Comparison of ENCODE assay signal across 18 cellular contexts in genomic region chr6:133339543-133340384, GRCh38.
DNase-seq lines count a peak whose midpoint lies in the region; ATAC-seq and TF ChIP-seq lines count a peak whose summit lies in the region.
"Had no signal": no experiment of that assay in that cellular context is flagged by ENCODE, and none has a peak within 500 bp of the region (broad histone marks: within the 10 kb centered on the region; RNA-seq: fewer than 3 reads in every experiment).

No MANE protein-coding gene starts in this region.

- H3K9me3 ChIP-seq in mammary epithelial cell (replicated peaks; ENCODE audit: insufficient read depth, low read length) (no peaks in the 10 kb centered on the region), breast epithelium (no peaks in the 10 kb centered on the region), HEK293 (ENCODE audit: control insufficient read depth, insufficient read depth, low read depth, low read length) (no peaks in the 10 kb centered on the region), adipocyte (ENCODE audit: control insufficient read depth, low read length) (no peaks in the 10 kb centered on the region), skeletal muscle tissue (ENCODE audit: control insufficient read depth in 3 of 3, low read length in 3 of 3) (no peaks in the 10 kb centered on the region)
- H3K9me3 ChIP-seq: Peyer's patch had no signal

- peak overlapping the region; percentile 3 for H3K4me2 ChIP-seq in mammary epithelial cell (ENCODE audit: insufficient read depth, low read depth, low read length)

- H3K79me2 ChIP-seq in mammary epithelial cell (ENCODE audit: insufficient read depth, low read length), result no peaks in the 10 kb centered on the region

- H2AFZ ChIP-seq in mammary epithelial cell (ENCODE audit: low read depth, low read length), result peak overlapping the region; percentile 16

- POLR2A ChIA-PET in HEK293 (lab: Yijun Ruan, JAX), result no interaction called here

- H4K20me1 ChIP-seq in mammary epithelial cell (ENCODE audit: insufficient read depth, low read length), result no peaks in the 10 kb centered on the region

- CTCF ChIA-PET in mammary epithelial cell (lab: Charles Lee; ENCODE audit: low non-redundant PET), result no interaction called here
- CTCF ChIA-PET in HEK293 (lab: Yijun Ruan, JAX), result interaction anchor here (0.9 to 1.2 kb wide), 2 partner anchors 51 to 109 kb away, joined by 3 read pairs; no protein-coding TSS in a partner anchor

- H3K4me3 ChIP-seq in mammary epithelial cell (replicated peaks in 1 of 3; ENCODE audit: insufficient read depth in 1 of 3, low read depth in 2 of 3, low read length in 3 of 3) (no peak overlapping the region), breast epithelium (no peak overlapping the region), HEK293 (ENCODE audit: low read depth, low read length) (no peak overlapping the region), adipocyte (ENCODE audit: low read length) (peak overlapping the region; percentile 24), skeletal muscle tissue (ENCODE audit: low read length in 3 of 3) (no peak overlapping the region)
- H3K4me3 ChIP-seq: Peyer's patch, SK-N-MC had no signal

- peak; percentile 16 for DNase-seq in mammary epithelial cell
- no peak for DNase-seq in breast epithelium (ENCODE audit: low spot score in 2 of 2)
- DNase-seq in adipocyte (ENCODE audit: low read depth), result no peak
- DNase-seq in central memory CD4-positive, alpha-beta T cell, result no peak
- DNase-seq: C1 segment of cervical spinal cord; CD8-positive, alpha-beta memory T cell; HFFc6; NCI-H1417; NCI-H187; NCI-H2107; NCI-H524 treated with DMSO at 0.1 percent for 48 hours; Peyer's patch; SHP77 had no signal

- H3K9ac ChIP-seq in mammary epithelial cell (ENCODE audit: insufficient read depth, low read length) (no peak overlapping the region), adipocyte (ENCODE audit: low read length) (no peak overlapping the region), skeletal muscle tissue (ENCODE audit: low read depth in 1 of 3, low read length in 3 of 3) (no peak overlapping the region)

- WGBS in mammary epithelial cell (ENCODE audit: low coverage, missing lambda C conversion rate), result 38% methylated on average over 7 of the region's 7 CpGs

- intact Hi-C loops in mammary epithelial cell (cut with micrococcal nuclease) (no loop called here), breast epithelium (cut with DNase I; ENCODE audit: low total_unique reads) (no loop called here)

- no peak for TF ChIP-seq POLR2A in breast epithelium (IDR thresholded peaks at IDR 0.05)

- no peak overlapping the region for H3K27ac ChIP-seq in mammary epithelial cell (ENCODE audit: insufficient read depth, low read depth, low read length)
- H3K27ac ChIP-seq in breast epithelium, result no peak overlapping the region
- H3K27ac ChIP-seq in HEK293 (ENCODE audit: extremely low read depth, low read depth, low read length), result peak overlapping the region; percentile 65
- H3K27ac ChIP-seq in skeletal muscle tissue (ENCODE audit: low read depth, low read length), result peak overlapping the region; percentile 5
- H3K27ac ChIP-seq: HL-60, Peyer's patch, SK-N-MC had no signal

- BruUV-seq in mammary epithelial cell (replicated peaks; lab: Mats Ljungman, UMichigan), result no TSS peak

- TF ChIP-seq CTCF in mammary epithelial cell (conservative IDR thresholded peaks at IDR 0.05 in 1 of 2, IDR thresholded peaks at IDR 0.05 in 1 of 2; ENCODE audit: extremely low read depth in 1 of 2, insufficient read depth in 1 of 2, low read depth in 1 of 2, low read length in 2 of 2) (no peak), breast epithelium (IDR thresholded peaks at IDR 0.05) (no peak), HEK293 (tag by site-specific recombination; IDR thresholded peaks at IDR 0.05) (no peak)

- in situ Hi-C loops in mammary epithelial cell (cut with MboI; ENCODE audit: low sequenced_read_pairs in 2 of 2), result no loop called here

- H3K27me3 ChIP-seq in mammary epithelial cell (ENCODE audit: insufficient read depth, low read length) (peaks cover 4% of the 10 kb centered on the region), breast epithelium (no peaks in the 10 kb centered on the region), adipocyte (replicated peaks; ENCODE audit: control insufficient read depth, insufficient read depth, low read length) (no peaks in the 10 kb centered on the region), skeletal muscle tissue (ENCODE audit: control insufficient read depth in 3 of 3, insufficient read depth in 3 of 3, low read length in 3 of 3) (no peaks in the 10 kb centered on the region)
- H3K27me3 ChIP-seq: Peyer's patch had no signal

- no peak for ATAC-seq in GM18870 (IDR thresholded peaks at IDR 0.05; ENCODE audit: unreplicated experiment)

- dilution Hi-C loops in mammary epithelial cell (cut with HindIII; ENCODE audit: low sequenced_read_pairs), result no loop called here

- H3K36me3 ChIP-seq in mammary epithelial cell (ENCODE audit: insufficient read depth, low read length) (no peaks in the 10 kb centered on the region), breast epithelium (no peaks in the 10 kb centered on the region), HEK293 (ENCODE audit: control insufficient read depth in 2 of 2, insufficient read depth in 1 of 2, low read length in 2 of 2) (no peaks in the 10 kb centered on the region), adipocyte (ENCODE audit: control insufficient read depth, insufficient read depth, low read length, severe bottlenecking) (no peaks in the 10 kb centered on the region), skeletal muscle tissue (ENCODE audit: control insufficient read depth in 3 of 3, insufficient read depth in 3 of 3, low read length in 3 of 3) (no peaks in the 10 kb centered on the region)
- H3K36me3 ChIP-seq: Peyer's patch had no signal

- peaks cover 3% of the 10 kb centered on the region for H3K4me1 ChIP-seq in mammary epithelial cell (ENCODE audit: insufficient read depth, low read length)
- no peaks in the 10 kb centered on the region for H3K4me1 ChIP-seq in breast epithelium
- H3K4me1 ChIP-seq in HEK293 (ENCODE audit: control insufficient read depth, insufficient read depth, low read length), result peaks cover 51% of the 10 kb centered on the region
- H3K4me1 ChIP-seq in adipocyte (ENCODE audit: control insufficient read depth, insufficient read depth, low read length), result peaks cover 35% of the 10 kb centered on the region
- peaks cover 0 to 10% (median 7%) of the 10 kb centered on the region in 3 donors for H3K4me1 ChIP-seq in skeletal muscle tissue (ENCODE audit: control insufficient read depth in 3 of 3, insufficient read depth in 3 of 3, low read length in 3 of 3)
- H3K4me1 ChIP-seq: Peyer's patch had no signal

TF ChIP-seq in HEK293, 187 proteins besides CTCF, POLR2A, EP300 and RAD21 (continues in another document):
- no peak for TF ChIP-seq ZNF768 (tag by site-specific recombination; IDR thresholded peaks at IDR 0.05)
- no peak for TF ChIP-seq ZBTB6 (tag by site-specific recombination; IDR thresholded peaks at IDR 0.05)
- TF ChIP-seq ZNF211 (tag by site-specific recombination; IDR thresholded peaks at IDR 0.05; ENCODE audit: low read depth), result no peak
- no peak for TF ChIP-seq SETDB1 (IDR thresholded peaks at IDR 0.05; ENCODE audit: insufficient read length, low read length)
- TF ChIP-seq ZNF843 (tag by site-specific recombination; IDR thresholded peaks at IDR 0.05), result peak; percentile 32
- TF ChIP-seq ZNF658 (tag by site-specific recombination; IDR thresholded peaks at IDR 0.05), result no peak
- peak; percentile 44 for TF ChIP-seq FEZF1 (tag by site-specific recombination; IDR thresholded peaks at IDR 0.05)
- no peak for TF ChIP-seq KLF17 (tag by site-specific recombination; IDR thresholded peaks at IDR 0.05)
- TF ChIP-seq ZNF830 (tag by site-specific recombination; IDR thresholded peaks at IDR 0.05; ENCODE audit: low read depth), result no peak
- TF ChIP-seq ZNF394 (tag by site-specific recombination; IDR thresholded peaks at IDR 0.05; ENCODE audit: borderline replicate concordance), result no peak
- TF ChIP-seq ZNF112 (tag by site-specific recombination; IDR thresholded peaks at IDR 0.05), result no peak
- peak; percentile 51 for TF ChIP-seq ZBTB21 (tag by site-specific recombination; IDR thresholded peaks at IDR 0.05)
- TF ChIP-seq ZNF341 (tag by site-specific recombination; IDR thresholded peaks at IDR 0.05; ENCODE audit: low read depth), result no peak
- no peak for TF ChIP-seq KLF8 (tag by site-specific recombination; IDR thresholded peaks at IDR 0.05)
- TF ChIP-seq ZNF223 (tag by site-specific recombination; IDR thresholded peaks at IDR 0.05), result no peak

Comparison
In these comparisons a context has a peak if more than half of its experiments do, and no peak if none do; other contexts are left out.
1. H3K27ac ChIP-seq: peak in HEK293 (single experiment) and skeletal muscle tissue (single experiment); none in mammary epithelial cell (single experiment) and breast epithelium (0 of 2).